Comparison of ENCODE assay signal across 2 cellular contexts in the genomic region with DNA sequence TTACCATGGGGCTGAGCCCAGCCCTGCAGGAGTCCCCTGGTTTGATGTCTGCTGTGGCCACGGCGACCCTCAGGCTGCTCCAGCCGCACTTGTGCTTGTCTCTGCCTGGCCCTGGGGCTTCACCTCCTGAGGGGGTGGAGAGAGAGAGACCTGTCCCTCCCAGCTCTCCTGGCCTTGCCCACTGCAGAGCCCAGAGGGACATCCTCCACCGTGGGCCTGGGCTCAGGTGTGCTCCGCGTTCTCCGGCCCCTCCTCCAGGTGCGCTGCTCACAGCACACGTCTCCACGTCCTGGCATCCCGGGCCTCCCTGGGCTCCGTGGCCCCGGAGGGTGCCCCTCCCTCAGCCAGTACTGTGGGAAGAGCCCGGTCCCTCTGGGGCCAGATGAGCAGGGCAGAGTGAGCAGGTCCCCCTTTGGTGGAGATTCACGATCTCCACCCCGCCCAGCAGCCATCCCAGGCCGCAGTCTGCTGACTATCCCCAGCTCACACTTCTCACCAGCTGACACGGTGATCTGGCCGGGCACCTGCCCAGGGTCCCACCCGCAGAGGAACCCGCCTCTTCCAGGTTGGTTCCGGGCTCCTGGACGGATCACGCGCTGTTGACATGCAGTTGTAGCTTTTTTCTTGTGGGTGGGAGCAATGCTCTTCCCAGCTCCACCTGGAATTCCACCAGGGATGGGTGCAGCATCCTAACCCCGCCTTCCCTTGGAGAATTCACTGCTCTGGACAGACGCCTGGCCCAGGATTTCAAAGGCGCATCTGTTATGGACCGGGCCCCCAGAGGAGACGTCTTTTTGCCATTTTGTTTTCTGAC.
TF ChIP-seq lines count a peak whose summit lies in the region.

No MANE protein-coding gene starts in this region.

TF ChIP-seq in HCT116, 20 proteins besides CTCF, POLR2A, EP300 and RAD21:
- TF ChIP-seq, protein P1, sequence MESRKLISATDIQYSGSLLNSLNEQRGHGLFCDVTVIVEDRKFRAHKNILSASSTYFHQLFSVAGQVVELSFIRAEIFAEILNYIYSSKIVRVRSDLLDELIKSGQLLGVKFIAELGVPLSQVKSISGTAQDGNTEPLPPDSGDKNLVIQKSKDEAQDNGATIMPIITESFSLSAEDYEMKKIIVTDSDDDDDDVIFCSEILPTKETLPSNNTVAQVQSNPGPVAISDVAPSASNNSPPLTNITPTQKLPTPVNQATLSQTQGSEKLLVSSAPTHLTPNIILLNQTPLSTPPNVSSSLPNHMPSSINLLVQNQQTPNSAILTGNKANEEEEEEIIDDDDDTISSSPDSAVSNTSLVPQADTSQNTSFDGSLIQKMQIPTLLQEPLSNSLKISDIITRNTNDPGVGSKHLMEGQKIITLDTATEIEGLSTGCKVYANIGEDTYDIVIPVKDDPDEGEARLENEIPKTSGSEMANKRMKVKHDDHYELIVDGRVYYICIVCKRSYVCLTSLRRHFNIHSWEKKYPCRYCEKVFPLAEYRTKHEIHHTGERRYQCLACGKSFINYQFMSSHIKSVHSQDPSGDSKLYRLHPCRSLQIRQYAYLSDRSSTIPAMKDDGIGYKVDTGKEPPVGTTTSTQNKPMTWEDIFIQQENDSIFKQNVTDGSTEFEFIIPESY (IDR thresholded peaks at IDR 0.05; ENCODE audit: extremely low read depth, insufficient replicate concordance, low read length), result no peak
- no peak for TF ChIP-seq FOSL1 (IDR thresholded peaks at IDR 0.05; ENCODE audit: low read depth)
- no peak for TF ChIP-seq ZNF274 (IDR thresholded peaks at IDR 0.05; ENCODE audit: low read depth, low read length)
- TF ChIP-seq ELF1 (IDR thresholded peaks at IDR 0.05; ENCODE audit: borderline replicate concordance, low read depth), result no peak
- TF ChIP-seq SIN3A (IDR thresholded peaks at IDR 0.05; ENCODE audit: low read depth), result no peak
- no peak for TF ChIP-seq EGR1 (IDR thresholded peaks at IDR 0.05; ENCODE audit: low read depth)
- no peak for TF ChIP-seq SP1 (IDR thresholded peaks at IDR 0.05; ENCODE audit: low read depth)
- no peak for TF ChIP-seq EZH2 (IDR thresholded peaks at IDR 0.05)
- TF ChIP-seq, protein P2, sequence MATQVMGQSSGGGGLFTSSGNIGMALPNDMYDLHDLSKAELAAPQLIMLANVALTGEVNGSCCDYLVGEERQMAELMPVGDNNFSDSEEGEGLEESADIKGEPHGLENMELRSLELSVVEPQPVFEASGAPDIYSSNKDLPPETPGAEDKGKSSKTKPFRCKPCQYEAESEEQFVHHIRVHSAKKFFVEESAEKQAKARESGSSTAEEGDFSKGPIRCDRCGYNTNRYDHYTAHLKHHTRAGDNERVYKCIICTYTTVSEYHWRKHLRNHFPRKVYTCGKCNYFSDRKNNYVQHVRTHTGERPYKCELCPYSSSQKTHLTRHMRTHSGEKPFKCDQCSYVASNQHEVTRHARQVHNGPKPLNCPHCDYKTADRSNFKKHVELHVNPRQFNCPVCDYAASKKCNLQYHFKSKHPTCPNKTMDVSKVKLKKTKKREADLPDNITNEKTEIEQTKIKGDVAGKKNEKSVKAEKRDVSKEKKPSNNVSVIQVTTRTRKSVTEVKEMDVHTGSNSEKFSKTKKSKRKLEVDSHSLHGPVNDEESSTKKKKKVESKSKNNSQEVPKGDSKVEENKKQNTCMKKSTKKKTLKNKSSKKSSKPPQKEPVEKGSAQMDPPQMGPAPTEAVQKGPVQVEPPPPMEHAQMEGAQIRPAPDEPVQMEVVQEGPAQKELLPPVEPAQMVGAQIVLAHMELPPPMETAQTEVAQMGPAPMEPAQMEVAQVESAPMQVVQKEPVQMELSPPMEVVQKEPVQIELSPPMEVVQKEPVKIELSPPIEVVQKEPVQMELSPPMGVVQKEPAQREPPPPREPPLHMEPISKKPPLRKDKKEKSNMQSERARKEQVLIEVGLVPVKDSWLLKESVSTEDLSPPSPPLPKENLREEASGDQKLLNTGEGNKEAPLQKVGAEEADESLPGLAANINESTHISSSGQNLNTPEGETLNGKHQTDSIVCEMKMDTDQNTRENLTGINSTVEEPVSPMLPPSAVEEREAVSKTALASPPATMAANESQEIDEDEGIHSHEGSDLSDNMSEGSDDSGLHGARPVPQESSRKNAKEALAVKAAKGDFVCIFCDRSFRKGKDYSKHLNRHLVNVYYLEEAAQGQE (IDR thresholded peaks at IDR 0.05; ENCODE audit: low read depth), result no peak
- no peak for TF ChIP-seq SRF (IDR thresholded peaks at IDR 0.05; ENCODE audit: low read depth)
- no peak for TF ChIP-seq ZFX (IDR thresholded peaks at IDR 0.05)
- TF ChIP-seq CEBPB (IDR thresholded peaks at IDR 0.05; ENCODE audit: low read depth), result no peak
- no peak for TF ChIP-seq CBX3 (IDR thresholded peaks at IDR 0.05; ENCODE audit: low read depth)
- TF ChIP-seq EZH2phosphoT487 (IDR thresholded peaks at IDR 0.05; ENCODE audit: borderline replicate concordance), result no peak
- TF ChIP-seq POLR2AphosphoS5 (IDR thresholded peaks at IDR 0.05; ENCODE audit: low read depth, low read length), result no peak
- no peak for TF ChIP-seq TCF7L2 (IDR thresholded peaks at IDR 0.05; ENCODE audit: borderline replicate concordance, extremely low read depth, insufficient read depth, insufficient read length)
- TF ChIP-seq, protein P3, sequence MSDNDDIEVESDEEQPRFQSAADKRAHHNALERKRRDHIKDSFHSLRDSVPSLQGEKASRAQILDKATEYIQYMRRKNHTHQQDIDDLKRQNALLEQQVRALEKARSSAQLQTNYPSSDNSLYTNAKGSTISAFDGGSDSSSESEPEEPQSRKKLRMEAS (IDR thresholded peaks at IDR 0.05), result no peak
- TF ChIP-seq, protein P4, sequence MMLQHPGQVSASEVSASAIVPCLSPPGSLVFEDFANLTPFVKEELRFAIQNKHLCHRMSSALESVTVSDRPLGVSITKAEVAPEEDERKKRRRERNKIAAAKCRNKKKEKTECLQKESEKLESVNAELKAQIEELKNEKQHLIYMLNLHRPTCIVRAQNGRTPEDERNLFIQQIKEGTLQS (IDR thresholded peaks at IDR 0.05), result no peak
- TF ChIP-seq JUND (IDR thresholded peaks at IDR 0.05), result no peak

TF ChIP-seq in HEK293T, 16 proteins besides CTCF, POLR2A, EP300 and RAD21:
- TF ChIP-seq, protein P5, sequence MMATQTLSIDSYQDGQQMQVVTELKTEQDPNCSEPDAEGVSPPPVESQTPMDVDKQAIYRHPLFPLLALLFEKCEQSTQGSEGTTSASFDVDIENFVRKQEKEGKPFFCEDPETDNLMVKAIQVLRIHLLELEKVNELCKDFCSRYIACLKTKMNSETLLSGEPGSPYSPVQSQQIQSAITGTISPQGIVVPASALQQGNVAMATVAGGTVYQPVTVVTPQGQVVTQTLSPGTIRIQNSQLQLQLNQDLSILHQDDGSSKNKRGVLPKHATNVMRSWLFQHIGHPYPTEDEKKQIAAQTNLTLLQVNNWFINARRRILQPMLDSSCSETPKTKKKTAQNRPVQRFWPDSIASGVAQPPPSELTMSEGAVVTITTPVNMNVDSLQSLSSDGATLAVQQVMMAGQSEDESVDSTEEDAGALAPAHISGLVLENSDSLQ (IDR thresholded peaks at IDR 0.05), result no peak
- TF ChIP-seq ZNF384 (IDR thresholded peaks at IDR 0.05) (no peak), FOXK2 (IDR thresholded peaks at IDR 0.05) (no peak), FOXM1 (IDR thresholded peaks at IDR 0.05; ENCODE audit: borderline replicate concordance) (no peak), LEF1 (IDR thresholded peaks at IDR 0.05; ENCODE audit: borderline replicate concordance) (no peak), BHLHE40 (IDR thresholded peaks at IDR 0.05; ENCODE audit: borderline replicate concordance) (no peak)
